8 cellular contexts compared by ENCODE assay signal in the genomic region with DNA sequence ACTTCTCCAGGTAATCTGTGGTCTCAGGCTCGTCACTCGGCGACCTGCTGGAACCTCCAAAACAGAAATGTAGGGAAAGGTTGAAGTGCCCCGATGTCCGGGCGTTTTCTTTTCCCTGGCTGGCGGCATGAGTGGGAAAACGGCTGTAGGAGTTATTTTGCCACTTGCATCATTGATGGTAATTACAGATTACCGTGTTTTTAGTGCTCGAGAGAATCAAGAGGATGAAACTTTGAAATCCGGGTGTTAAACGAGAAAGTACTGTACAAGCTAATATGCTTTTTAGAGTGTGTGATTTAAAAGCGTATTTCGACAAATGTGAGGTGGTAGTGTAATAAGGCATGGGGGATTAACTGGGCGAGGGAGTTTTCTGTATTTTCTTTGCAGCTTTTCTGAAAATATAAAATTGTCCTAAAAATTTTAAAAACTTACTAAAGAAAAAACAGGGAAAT. TPM values are rescaled to one million over a fixed set of nuclear protein-coding genes. Genes with fewer than 3 reads are reported as not detected.
DNase-seq lines count a peak whose midpoint lies in the region; ATAC-seq, FAIRE-seq and TF ChIP-seq lines count a peak whose summit lies in the region.

No MANE protein-coding gene starts in this region.

- H3K4me1 ChIP-seq in kidney (ENCODE audit: control insufficient read depth in 1 of 2, insufficient read depth in 1 of 2, low read depth in 1 of 2, low read length in 2 of 2) (peaks cover 0 to 5% of the 10 kb centered on the region in 2 donors), subcutaneous abdominal adipose tissue (ENCODE audit: control insufficient read depth in 5 of 5, insufficient read depth in 5 of 5, low read length in 5 of 5) (peaks cover 2 to 24% (median 23%) of the 10 kb centered on the region in 5 donors)

- intact Hi-C loops in activated CD4-positive, alpha-beta T cell treated with anti-CD3 and anti-CD28 coated beads for 36 hours (cut with DNase I, micrococcal nuclease), result loop anchor here (1.0 to 5.0 kb wide), 3 partner anchors 109 to 530 kb away; a partner anchor contains a TSS
- intact Hi-C loops in kidney (cut with DNase I), result no loop called here

- H3K9ac ChIP-seq in kidney (ENCODE audit: low read length in 2 of 2), result peak overlapping the region; percentile 31 to 47
- peak overlapping the region in 4 of 5 donors; percentile 12 to 71 (median 48) for H3K9ac ChIP-seq in subcutaneous abdominal adipose tissue (ENCODE audit: low read length in 5 of 5)

- DNase-seq in activated CD4-positive, alpha-beta T cell treated with anti-CD3 and anti-CD28 coated beads for 36 hours, result no peak
- no peak for DNase-seq in activated CD4-positive, alpha-beta T cell treated with anti-CD3 and anti-CD28 coated beads for 48 hours
- DNase-seq in activated naive CD8-positive, alpha-beta T cell treated with anti-CD3 and anti-CD28 coated beads for 36 hours, result no peak
- DNase-seq in kidney, result no peak
- no peak for DNase-seq in islet precursor cell
- no peak for DNase-seq in Kasumi-1 (lab: John Stamatoyannopoulos, UW)

- H3K4me3 Mint-ChIP-seq in activated CD4-positive, alpha-beta T cell treated with anti-CD3 and anti-CD28 coated beads for 36 hours, result peak overlapping the region; percentile 62
- peak overlapping the region; percentile 66 for H3K4me3 Mint-ChIP-seq in activated naive CD8-positive, alpha-beta T cell treated with anti-CD3 and anti-CD28 coated beads for 36 hours

- no peak overlapping the region for H3K27ac Mint-ChIP-seq in activated CD4-positive, alpha-beta T cell treated with anti-CD3 and anti-CD28 coated beads for 36 hours
- H3K27ac Mint-ChIP-seq in activated naive CD8-positive, alpha-beta T cell treated with anti-CD3 and anti-CD28 coated beads for 36 hours, result no peak overlapping the region

- no peaks in the 10 kb centered on the region for H3K27me3 ChIP-seq in subcutaneous abdominal adipose tissue (ENCODE audit: control insufficient read depth in 5 of 5, insufficient read depth in 4 of 5, low read length in 5 of 5)

- H3K36me3 ChIP-seq in kidney (ENCODE audit: control insufficient read depth in 1 of 2, insufficient read depth in 2 of 2, low read length in 2 of 2) (no peaks in the 10 kb centered on the region), subcutaneous abdominal adipose tissue (ENCODE audit: control insufficient read depth in 5 of 5, insufficient read depth in 5 of 5, low read length in 5 of 5) (peaks cover 0 to 3% (median 0%) of the 10 kb centered on the region in 5 donors)

- CTCF ChIA-PET in activated CD4-positive, alpha-beta T cell treated with anti-CD3 and anti-CD28 coated beads for 36 hours (lab: Charles Lee), result interaction anchor here (0.5 kb wide), 1 partner anchor 90 kb away, joined by 3 read pairs; no protein-coding TSS in a partner anchor

- H3K4me1 Mint-ChIP-seq in activated CD4-positive, alpha-beta T cell treated with anti-CD3 and anti-CD28 coated beads for 36 hours, result peaks cover 4% of the 10 kb centered on the region
- peaks cover 5% of the 10 kb centered on the region for H3K4me1 Mint-ChIP-seq in activated naive CD8-positive, alpha-beta T cell treated with anti-CD3 and anti-CD28 coated beads for 36 hours

- no peak for TF ChIP-seq CTCF in kidney (IDR thresholded peaks at IDR 0.05; ENCODE audit: borderline replicate concordance, extremely low read depth, insufficient read depth)

- H3K9me3 ChIP-seq in kidney (ENCODE audit: control insufficient read depth in 1 of 2, low read length in 2 of 2) (no peaks in the 10 kb centered on the region), subcutaneous abdominal adipose tissue (ENCODE audit: control insufficient read depth in 5 of 5, low read length in 5 of 5) (no peaks in the 10 kb centered on the region)

- H3K27me3 Mint-ChIP-seq in activated CD4-positive, alpha-beta T cell treated with anti-CD3 and anti-CD28 coated beads for 36 hours, result peaks cover 37% of the 10 kb centered on the region
- peaks cover 48% of the 10 kb centered on the region for H3K27me3 Mint-ChIP-seq in activated naive CD8-positive, alpha-beta T cell treated with anti-CD3 and anti-CD28 coated beads for 36 hours

- FAIRE-seq in kidney (lab: Jason Lieb, UNC), result no peak

- no peak for ATAC-seq in activated CD4-positive, alpha-beta T cell treated with anti-CD3 and anti-CD28 coated beads for 36 hours
- no peak for ATAC-seq in HG03442 (IDR thresholded peaks at IDR 0.05; ENCODE audit: unreplicated experiment)

- H3K27ac ChIP-seq in kidney (ENCODE audit: low read depth in 2 of 2, low read length in 2 of 2) (no peak overlapping the region), subcutaneous abdominal adipose tissue (ENCODE audit: low read depth, low read length) (no peak overlapping the region)

- no peaks in the 10 kb centered on the region for H3K9me3 Mint-ChIP-seq in activated CD4-positive, alpha-beta T cell treated with anti-CD3 and anti-CD28 coated beads for 36 hours (ENCODE audit: low read depth)
- no peaks in the 10 kb centered on the region for H3K9me3 Mint-ChIP-seq in activated naive CD8-positive, alpha-beta T cell treated with anti-CD3 and anti-CD28 coated beads for 36 hours

- POLR2A ChIA-PET in activated CD4-positive, alpha-beta T cell treated with anti-CD3 and anti-CD28 coated beads for 36 hours (lab: Charles Lee), result interaction anchor here (0.5 kb wide), 1 partner anchor 98 kb away, joined by 3 read pairs; no protein-coding TSS in a partner anchor

- H3K36me3 Mint-ChIP-seq in activated CD4-positive, alpha-beta T cell treated with anti-CD3 and anti-CD28 coated beads for 36 hours (ENCODE audit: low read depth), result no peaks in the 10 kb centered on the region
- H3K36me3 Mint-ChIP-seq in activated naive CD8-positive, alpha-beta T cell treated with anti-CD3 and anti-CD28 coated beads for 36 hours, result no peaks in the 10 kb centered on the region

- H3K4me3 ChIP-seq in kidney (ENCODE audit: low read length in 2 of 2) (peak overlapping the region; percentile 66 to 69), subcutaneous abdominal adipose tissue (ENCODE audit: low read depth in 1 of 5, low read length in 5 of 5) (peak overlapping the region; percentile 54 to 75 (median 72))

RNA-seq across cellular contexts. Expression of a gene that starts 0.8 kb away (rescaled TPM):
- under 1 TPM; 0.27 to 0.53 TPM for total RNA-seq in activated CD4-positive, alpha-beta T cell treated with anti-CD3 and anti-CD28 coated beads for 36 hours
- total RNA-seq in activated naive CD8-positive, alpha-beta T cell treated with anti-CD3 and anti-CD28 coated beads for 36 hours, result under 1 TPM; 0.49 to 0.76 TPM
- 6.0 TPM for total RNA-seq in kidney
- 2.3 TPM for polyA plus RNA-seq in kidney (ENCODE audit: insufficient read depth, low read depth, low replicate concordance)
